In the genomic region with DNA sequence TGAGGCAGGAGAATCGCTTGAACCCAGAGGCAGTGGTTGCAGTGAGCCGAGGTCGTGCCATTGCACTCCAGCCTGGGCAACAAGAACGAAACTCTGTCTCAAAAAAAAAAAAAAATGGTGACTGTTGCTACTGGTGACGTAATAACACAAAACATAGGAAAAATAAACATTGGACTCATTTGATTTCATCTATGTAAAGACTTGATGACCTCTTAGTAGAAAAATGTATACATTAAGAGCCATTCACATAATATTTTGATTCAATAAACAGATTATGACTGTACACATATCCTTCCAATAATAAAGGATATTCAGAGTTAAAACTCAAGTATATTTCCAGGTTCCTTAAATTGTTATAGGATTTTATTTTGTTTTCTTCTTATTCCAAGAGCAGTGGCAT, we compare ENCODE assay signal across 19 cellular contexts.
A peak's percentile ranks its signal among the peaks of the same experiment; 100 is the strongest.
DNase-seq lines count a peak whose midpoint lies in the region; ATAC-seq, FAIRE-seq and TF ChIP-seq lines count a peak whose summit lies in the region.
"Had no signal": no experiment of that assay in that cellular context is flagged by ENCODE, and none has a peak within 500 bp of the region (broad histone marks: within the 10 kb centered on the region; RNA-seq: fewer than 3 reads in every experiment).

No MANE protein-coding gene starts in this region.

- H3K36me3 Mint-ChIP-seq in HFFc6 (ENCODE audit: low read depth) = peaks cover 33% of the 10 kb centered on the region; the same call in 1 of the 2 replicates
- no peaks in the 10 kb centered on the region for H3K36me3 Mint-ChIP-seq in activated T-cell treated with anti-CD3 and anti-CD28 coated beads, Interleukin-2, amount 50 U/mL, for 24 hours (ENCODE audit: low read depth)
- H3K36me3 Mint-ChIP-seq: IgD-negative memory B cell had no signal

- TF ChIP-seq CTCF in HFFc6 (IDR thresholded peaks at IDR 0.05) (no peak), bronchial epithelial cell (IDR thresholded peaks at IDR 0.05; ENCODE audit: insufficient read depth, low read length, severe bottlenecking) (no peak)

- no peaks in the 10 kb centered on the region; the same call in 1 of the 2 replicates for H3K27me3 Mint-ChIP-seq in HFFc6 (ENCODE audit: insufficient read depth)
- H3K27me3 Mint-ChIP-seq in activated T-cell treated with anti-CD3 and anti-CD28 coated beads, Interleukin-2, amount 50 U/mL, for 24 hours = no peaks in the 10 kb centered on the region
- H3K27me3 Mint-ChIP-seq: CD4-positive, alpha-beta memory T cell had no signal

- DNase-seq in EH (ENCODE audit: low read depth) = peak; percentile 4
- no peak for DNase-seq in HFFc6
- peak; percentile 51 for DNase-seq in bronchial epithelial cell (ENCODE audit: low read depth)
- peak; percentile 13 for DNase-seq in fibroblast of the conjunctiva (ENCODE audit: low read depth)
- DNase-seq in activated T-cell treated with anti-CD3 and anti-CD28 coated beads, Interleukin-2, amount 50 U/mL, for 24 hours = no peak
- DNase-seq in NCI-H2227 treated with DMSO at 0.1 percent for 48 hours (lab: John Stamatoyannopoulos, UW) = no peak
- no peak for DNase-seq in sciatic nerve (ENCODE audit: low spot score)
- no peak for DNase-seq in COLO668 (lab: John Stamatoyannopoulos, UW; ENCODE audit: unreplicated experiment)
- DNase-seq: BE2C; CD4-positive, alpha-beta memory T cell; COR-L47; DMS153; GOT3; H9; KG1 had no signal

- intact Hi-C loops in sciatic nerve (cut with DNase I) = no loop called here

- ATAC-seq in sciatic nerve = no peak

- no peak overlapping the region for H3K4me3 Mint-ChIP-seq in HFFc6
- no peak overlapping the region for H3K4me3 Mint-ChIP-seq in activated T-cell treated with anti-CD3 and anti-CD28 coated beads, Interleukin-2, amount 50 U/mL, for 24 hours
- H3K4me3 Mint-ChIP-seq: CD4-positive, alpha-beta memory T cell; H9; IgD-negative memory B cell had no signal

- H3K9me3 Mint-ChIP-seq in HFFc6 = no peaks in the 10 kb centered on the region
- H3K9me3 Mint-ChIP-seq in activated T-cell treated with anti-CD3 and anti-CD28 coated beads, Interleukin-2, amount 50 U/mL, for 24 hours = no peaks in the 10 kb centered on the region
- H3K9me3 Mint-ChIP-seq: CD4-positive, alpha-beta memory T cell; H9 had no signal

- H3K27me3 ChIP-seq in bronchial epithelial cell (ENCODE audit: control insufficient read depth, insufficient read depth, low read length) = no peaks in the 10 kb centered on the region
- H3K27me3 ChIP-seq: BE2C had no signal

- peak overlapping the region; percentile 43; the same call in 1 of the 2 replicates for H3K27ac Mint-ChIP-seq in HFFc6
- no peak overlapping the region for H3K27ac Mint-ChIP-seq in activated T-cell treated with anti-CD3 and anti-CD28 coated beads, Interleukin-2, amount 50 U/mL, for 24 hours
- H3K27ac Mint-ChIP-seq: CD4-positive, alpha-beta memory T cell; IgD-negative memory B cell had no signal

- no peaks in the 10 kb centered on the region for H3K36me3 ChIP-seq in bronchial epithelial cell (ENCODE audit: control insufficient read depth, insufficient read depth, low read length)

- FAIRE-seq in bronchial epithelial cell (lab: Jason Lieb, UNC) = no peak
- FAIRE-seq: A204.1, D721Med, GM12891 had no signal

- no peak overlapping the region for H3K4me3 ChIP-seq in bronchial epithelial cell (ENCODE audit: low read depth, low read length)

- peaks cover 7% of the 10 kb centered on the region for H3K4me1 Mint-ChIP-seq in HFFc6 (ENCODE audit: low read depth)
- H3K4me1 Mint-ChIP-seq in activated T-cell treated with anti-CD3 and anti-CD28 coated beads, Interleukin-2, amount 50 U/mL, for 24 hours (ENCODE audit: low read depth) = no peaks in the 10 kb centered on the region
- H3K4me1 Mint-ChIP-seq: CD4-positive, alpha-beta memory T cell; H9; IgD-negative memory B cell had no signal

Comparison
In these comparisons a context has a peak if more than half of its experiments do, and no peak if none do; other contexts are left out.
1. DNase-seq: peak in EH (single experiment), bronchial epithelial cell (single experiment) and fibroblast of the conjunctiva (single experiment); none in HFFc6 (single experiment), activated T-cell treated with anti-CD3 and anti-CD28 coated beads, Interleukin-2, amount 50 U/mL, for 24 hours (single experiment), NCI-H2227 treated with DMSO at 0.1 percent for 48 hours (single experiment), sciatic nerve (single experiment) and COLO668 (single experiment).